Comparison of ENCODE assay signal across 8 cellular contexts in genomic region chr2:205579335-205579734, GRCh38.
"Had no signal": no experiment of that assay in that cellular context is flagged by ENCODE, and none has a peak within 500 bp of the region (broad histone marks: within the 10 kb centered on the region; RNA-seq: fewer than 3 reads in every experiment).

No MANE protein-coding gene starts in this region.

- H3K4me1 Mint-ChIP-seq: GM23338, IgD-negative memory B cell had no signal

- H3K9me3 Mint-ChIP-seq: HFFc6 had no signal

- H2AFZ ChIP-seq: GM23338 had no signal

- DNase-seq: H7, HFFc6 had no signal

- H3K27ac ChIP-seq: HL-60 had no signal

- FAIRE-seq: HepG2 had no signal

- H3K36me3 ChIP-seq: HAP-1 had no signal

- H3K4me2 ChIP-seq: GM23338 had no signal

- H3K4me3 ChIP-seq: GM23338, HAP-1 had no signal

- H3K4me1 ChIP-seq: HAP-1 had no signal

- H3K4me3 Mint-ChIP-seq: GM23338, HFFc6, IgD-negative memory B cell had no signal

- H3K36me3 Mint-ChIP-seq: IgD-negative memory B cell had no signal

- H3K27ac Mint-ChIP-seq: GM23338, HFFc6, IgD-negative memory B cell had no signal

- ATAC-seq: GM23338, HCT116, HepG2 had no signal
